Comparison of ENCODE assay signal across 8 cellular contexts in the genomic region with DNA sequence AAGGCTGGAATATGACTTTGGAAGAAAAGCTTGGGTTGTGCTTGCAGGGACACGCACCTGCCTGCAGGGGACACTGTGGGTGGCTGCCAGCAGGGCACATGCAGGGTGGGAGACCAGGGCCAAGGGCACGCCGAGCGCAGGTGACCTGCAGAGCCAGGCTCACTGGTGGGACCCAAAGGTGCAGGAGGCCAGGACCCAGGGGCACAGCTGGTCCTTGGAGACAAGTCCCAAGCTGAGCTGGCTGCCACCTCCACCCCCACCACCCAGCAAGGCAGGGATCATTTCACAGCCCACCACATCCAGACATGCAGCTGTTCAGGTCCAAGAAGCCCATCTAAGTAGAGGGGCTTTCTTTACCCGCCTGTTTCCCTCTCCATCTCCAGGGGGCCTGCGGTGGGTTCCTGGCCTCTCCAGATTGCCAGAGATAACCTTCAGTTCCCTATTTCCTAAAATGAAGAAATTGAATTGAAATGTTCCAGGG. TPM values are rescaled to one million over a fixed set of nuclear protein-coding genes. Genes with fewer than 3 reads are reported as not detected.
DNase-seq lines count a peak whose midpoint lies in the region; ATAC-seq and TF ChIP-seq lines count a peak whose summit lies in the region.

No MANE protein-coding gene starts in this region.

- H3K4me3 ChIP-seq in Caco-2 (ENCODE audit: low read depth, low read length) (no peak overlapping the region), HL-60 (replicated peaks; ENCODE audit: insufficient read depth, low read length) (no peak overlapping the region), mammary epithelial cell (replicated peaks in 1 of 3; ENCODE audit: insufficient read depth in 1 of 3, low read depth in 2 of 3, low read length in 3 of 3) (no peak overlapping the region), aorta (ENCODE audit: low read length in 2 of 2) (no peak overlapping the region)

- H3K27ac ChIP-seq in HL-60 (replicated peaks) (no peak overlapping the region; the same call in 1 of the 2 replicates), mammary epithelial cell (ENCODE audit: insufficient read depth, low read depth, low read length) (no peak overlapping the region), aorta (ENCODE audit: low read depth in 1 of 2, low read length in 2 of 2) (no peak overlapping the region)

- intact Hi-C loops in Caco-2 (cut with micrococcal nuclease; ENCODE audit: unreplicated experiment) (no loop called here), mammary epithelial cell (cut with micrococcal nuclease) (no loop called here), aorta (cut with DNase I) (no loop called here)

- H3K36me3 ChIP-seq in Caco-2 (ENCODE audit: control insufficient read depth, insufficient read depth, low read length) (no peaks in the 10 kb centered on the region), mammary epithelial cell (ENCODE audit: insufficient read depth, low read length) (no peaks in the 10 kb centered on the region), aorta (ENCODE audit: control insufficient read depth in 1 of 2, insufficient read depth in 2 of 2, low read length in 1 of 2) (no peaks in the 10 kb centered on the region)

- dilution Hi-C loops in mammary epithelial cell (cut with HindIII; ENCODE audit: low sequenced_read_pairs) = loop anchor here (5.0 kb wide), 1 partner anchor 97 kb away; no protein-coding TSS in a partner anchor

- H3K9me3 Mint-ChIP-seq in Caco-2 (ENCODE audit: unreplicated experiment) = no peaks in the 10 kb centered on the region
- H3K9me3 Mint-ChIP-seq in activated naive CD4-positive, alpha-beta T cell treated with anti-CD3 and anti-CD28 coated beads, Interleukin-2, amount 10 ng/mL, durations not matched to agents 7 days and 5 days = no peaks in the 10 kb centered on the region

- no peak overlapping the region for H3K4me3 Mint-ChIP-seq in Caco-2 (ENCODE audit: unreplicated experiment)
- no peak overlapping the region for H3K4me3 Mint-ChIP-seq in activated naive CD4-positive, alpha-beta T cell treated with anti-CD3 and anti-CD28 coated beads, Interleukin-2, amount 10 ng/mL, durations not matched to agents 7 days and 5 days

- no peak overlapping the region for H3K27ac Mint-ChIP-seq in Caco-2 (ENCODE audit: unreplicated experiment)
- no peak overlapping the region for H3K27ac Mint-ChIP-seq in activated naive CD4-positive, alpha-beta T cell treated with anti-CD3 and anti-CD28 coated beads, Interleukin-2, amount 10 ng/mL, durations not matched to agents 7 days and 5 days

- in situ Hi-C loops in mammary epithelial cell (cut with MboI; ENCODE audit: low sequenced_read_pairs in 2 of 2) = loop anchor here in 1 of 2 donors (25.0 kb wide), 1 partner anchor 112 kb away; no protein-coding TSS in a partner anchor

- H2AFZ ChIP-seq in mammary epithelial cell (ENCODE audit: low read depth, low read length) = no peak overlapping the region

- CTCF ChIA-PET in Caco-2 (lab: Charles Lee) = interaction anchor here (0.5 to 1.8 kb wide), 8 partner anchors 8 to 197 kb away, joined by 3 to 11 read pairs (median 4); no protein-coding TSS in a partner anchor
- CTCF ChIA-PET in mammary epithelial cell (lab: Charles Lee; ENCODE audit: low non-redundant PET) = interaction anchor here (0.5 kb wide), 1 partner anchor 14 kb away, joined by 3 read pairs; a partner anchor contains a TSS
- CTCF ChIA-PET in activated naive CD4-positive, alpha-beta T cell treated with anti-CD3 and anti-CD28 coated beads, Interleukin-2, amount 10 ng/mL, durations not matched to agents 7 days and 5 days (lab: Charles Lee) = interaction anchor here (0.7 to 2.9 kb wide), 8 partner anchors 11 to 126 kb away, joined by 3 to 20 read pairs (median 4); no protein-coding TSS in a partner anchor

- no peaks in the 10 kb centered on the region for H3K27me3 ChIP-seq in Caco-2 (replicated peaks; ENCODE audit: control insufficient read depth, insufficient read depth, low read length)
- H3K27me3 ChIP-seq in HL-60 (ENCODE audit: insufficient read depth, poor library complexity, severe bottlenecking) = no peaks in the 10 kb centered on the region
- no peaks in the 10 kb centered on the region for H3K27me3 ChIP-seq in mammary epithelial cell (ENCODE audit: insufficient read depth, low read length)
- no peaks in the 10 kb centered on the region for H3K27me3 ChIP-seq in aorta (ENCODE audit: control insufficient read depth in 1 of 2, insufficient read depth in 2 of 2, low read length in 1 of 2)

- no peaks in the 10 kb centered on the region for H3K36me3 Mint-ChIP-seq in Caco-2 (ENCODE audit: insufficient read depth, unreplicated experiment)
- H3K36me3 Mint-ChIP-seq in activated naive CD4-positive, alpha-beta T cell treated with anti-CD3 and anti-CD28 coated beads, Interleukin-2, amount 10 ng/mL, durations not matched to agents 7 days and 5 days = no peaks in the 10 kb centered on the region

- no peak overlapping the region for H3K9ac ChIP-seq in mammary epithelial cell (ENCODE audit: insufficient read depth, low read length)

- H3K27me3 Mint-ChIP-seq in Caco-2 (ENCODE audit: insufficient read depth, unreplicated experiment) = no peaks in the 10 kb centered on the region
- H3K27me3 Mint-ChIP-seq in activated naive CD4-positive, alpha-beta T cell treated with anti-CD3 and anti-CD28 coated beads, Interleukin-2, amount 10 ng/mL, durations not matched to agents 7 days and 5 days = peaks cover 38% of the 10 kb centered on the region

- BruUV-seq in Caco-2 (replicated peaks; lab: Mats Ljungman, UMichigan) (no TSS peak), mammary epithelial cell (replicated peaks; lab: Mats Ljungman, UMichigan) (no TSS peak)

- H4K20me1 ChIP-seq in mammary epithelial cell (ENCODE audit: insufficient read depth, low read length) = no peaks in the 10 kb centered on the region

- ATAC-seq in GM18502 (IDR thresholded peaks at IDR 0.05; ENCODE audit: poor library complexity, unreplicated experiment) (no peak), aorta (ENCODE audit: low FRiP score) (no peak)

- peaks cover 13% of the 10 kb centered on the region for H3K4me1 Mint-ChIP-seq in Caco-2 (ENCODE audit: low read depth, unreplicated experiment)
- H3K4me1 Mint-ChIP-seq in activated naive CD4-positive, alpha-beta T cell treated with anti-CD3 and anti-CD28 coated beads, Interleukin-2, amount 10 ng/mL, durations not matched to agents 7 days and 5 days = peaks cover 14% of the 10 kb centered on the region

- TF ChIP-seq CTCF in Caco-2 (IDR thresholded peaks at IDR 0.05; ENCODE audit: insufficient read depth in 1 of 2, low read depth in 1 of 2, low read length in 1 of 2, severe bottlenecking in 1 of 2, unreplicated experiment in 1 of 2) (peak; percentile 47 to 74), HL-60 (IDR thresholded peaks at IDR 0.05; ENCODE audit: insufficient read depth, low read length) (peak; percentile 12), mammary epithelial cell (conservative IDR thresholded peaks at IDR 0.05 in 1 of 2, IDR thresholded peaks at IDR 0.05 in 1 of 2; ENCODE audit: extremely low read depth in 1 of 2, insufficient read depth in 1 of 2, low read depth in 1 of 2, low read length in 2 of 2) (peak; percentile 49 to 68)

- no peak overlapping the region for H3K4me2 ChIP-seq in mammary epithelial cell (ENCODE audit: insufficient read depth, low read depth, low read length)

- H3K79me2 ChIP-seq in mammary epithelial cell (ENCODE audit: insufficient read depth, low read length) = no peaks in the 10 kb centered on the region

- peak in 1 of 2 experiments; percentile 54 for DNase-seq in Caco-2
- DNase-seq in HL-60 (ENCODE audit: low read depth in 1 of 2, low spot score in 1 of 2) = peak in 1 of 2 experiments; percentile 30
- DNase-seq in mammary epithelial cell = no peak
- DNase-seq in medulla oblongata (ENCODE audit: extremely low spot score) = peak; percentile 2
- no peak for DNase-seq in aorta
- DNase-seq in activated T-cell treated with anti-CD3 and anti-CD28 coated beads, Interleukin-2, amount 50 U/mL, for 1 hour = no peak
- DNase-seq in activated naive CD4-positive, alpha-beta T cell treated with anti-CD3 and anti-CD28 coated beads, Interleukin-2, amount 10 ng/mL, durations not matched to agents 7 days and 5 days = no peak

- no peaks in the 10 kb centered on the region for H3K9me3 ChIP-seq in Caco-2
- H3K9me3 ChIP-seq in mammary epithelial cell (replicated peaks; ENCODE audit: insufficient read depth, low read length) = no peaks in the 10 kb centered on the region
- no peaks in the 10 kb centered on the region for H3K9me3 ChIP-seq in aorta (ENCODE audit: control insufficient read depth, low read length)

- H3K4me1 ChIP-seq in Caco-2 (peaks cover 32% of the 10 kb centered on the region), mammary epithelial cell (ENCODE audit: insufficient read depth, low read length) (peaks cover 17% of the 10 kb centered on the region), aorta (ENCODE audit: control insufficient read depth in 1 of 2, insufficient read depth in 2 of 2, low read length in 2 of 2) (no peaks in the 10 kb centered on the region)

- POLR2A ChIA-PET in Caco-2 (lab: Charles Lee) = interaction anchor here (0.6 kb wide), 1 partner anchor 697 kb away, joined by 4 read pairs; a partner anchor contains a TSS

- WGBS in mammary epithelial cell (ENCODE audit: low coverage, missing lambda C conversion rate) = 33% methylated on average over 6 of the region's 6 CpGs
- 65 to 67% methylated on average over 6 of the region's 6 CpGs for WGBS in aorta, 2 donors

RNA-seq across cellular contexts. Expression of a gene that starts 13.8 kb away (rescaled TPM):
- total RNA-seq in Caco-2 (2022) (19.5 and 23.5 TPM in 2 replicates), mammary epithelial cell (10 to 100 TPM; 34.3 to 37.9 TPM), aorta (10 to 100 TPM; 27.5 to 35.7 TPM)
- polyA plus RNA-seq in mammary epithelial cell (7.2 TPM), aorta (10 to 100 TPM; 15.3 to 16.2 TPM)
- 15.3 TPM for polyA minus RNA-seq in mammary epithelial cell

RNA-seq across cellular contexts. Expression of a gene that starts 21.2 kb away (rescaled TPM):
- total RNA-seq in Caco-2 (2022) (64.9 and 75.6 TPM in 2 replicates), mammary epithelial cell (10 to 100 TPM; 15.0 to 43.9 TPM), aorta (10 to 100 TPM; 13.7 to 14.2 TPM)
- polyA plus RNA-seq in mammary epithelial cell (50.2 TPM), aorta (10 to 100 TPM; 12.8 to 16.1 TPM)
- 36.8 TPM for polyA minus RNA-seq in mammary epithelial cell
